In genomic region chr17:68029512-68030215, GRCh38 we compare ENCODE assay signal across 23 cellular contexts. TPM values are rescaled to one million over a fixed set of nuclear protein-coding genes. Genes with fewer than 3 reads are reported as not detected.
DNase-seq lines count a peak whose midpoint lies in the region; ATAC-seq and TF ChIP-seq lines count a peak whose summit lies in the region.
"Had no signal": no experiment of that assay in that cellular context is flagged by ENCODE, and none has a peak within 500 bp of the region (broad histone marks: within the 10 kb centered on the region; RNA-seq: fewer than 3 reads in every experiment).

No MANE protein-coding gene starts in this region.

- no peak overlapping the region for H3K4me3 Mint-ChIP-seq in WTC11
- no peak overlapping the region for H3K4me3 Mint-ChIP-seq in CD4-positive, alpha-beta memory T cell
- H3K4me3 Mint-ChIP-seq: stimulated activated naive CD8-positive, alpha-beta T cell treated with anti-CD3 and anti-CD28 coated beads, Interleukin-15, amount 100 ng/mL, for 72 hours; T-cell had no signal

- no peaks in the 10 kb centered on the region for H3K9me3 Mint-ChIP-seq in WTC11
- H3K9me3 Mint-ChIP-seq in CD4-positive, alpha-beta memory T cell: no peaks in the 10 kb centered on the region
- H3K9me3 Mint-ChIP-seq in activated naive CD4-positive, alpha-beta T cell treated with anti-CD3 and anti-CD28 coated beads, Interleukin-2, amount 50 U/mL, for 72 hours: no peaks in the 10 kb centered on the region
- H3K9me3 Mint-ChIP-seq: stimulated activated naive CD8-positive, alpha-beta T cell treated with anti-CD3 and anti-CD28 coated beads, Interleukin-15, amount 100 ng/mL, for 72 hours; T-cell had no signal

- POLR2A ChIA-PET in WTC11 (lab: Charles Lee): interaction anchor here (1.0 kb wide), 1 partner anchor 10 kb away, joined by 3 read pairs; no protein-coding TSS in a partner anchor
- POLR2A ChIA-PET in CD4-positive, alpha-beta memory T cell (lab: Charles Lee; ENCODE audit: partially characterized antibody): no interaction called here

- no peak for ATAC-seq in WTC11
- ATAC-seq in activated naive CD4-positive, alpha-beta T cell treated with anti-CD3 and anti-CD28 coated beads, Interleukin-2, amount 50 U/mL, for 72 hours: no peak
- ATAC-seq in HG02870 (IDR thresholded peaks at IDR 0.05; ENCODE audit: unreplicated experiment): no peak
- ATAC-seq: left ventricle myocardium superior; stimulated activated naive CD8-positive, alpha-beta T cell treated with anti-CD3 and anti-CD28 coated beads, Interleukin-15, amount 100 ng/mL, for 72 hours; T-cell had no signal

- no peaks in the 10 kb centered on the region for H3K27me3 ChIP-seq in CD4-positive, alpha-beta memory T cell (ENCODE audit: insufficient read depth, low read length)
- H3K27me3 ChIP-seq: esophagus muscularis mucosa, neutrophil, transverse colon had no signal

- intact Hi-C loops in CD4-positive, alpha-beta memory T cell (cut with micrococcal nuclease): no loop called here

- peaks cover 39% of the 10 kb centered on the region for H3K4me1 Mint-ChIP-seq in WTC11
- no peaks in the 10 kb centered on the region for H3K4me1 Mint-ChIP-seq in CD4-positive, alpha-beta memory T cell
- H3K4me1 Mint-ChIP-seq: stimulated activated naive CD8-positive, alpha-beta T cell treated with anti-CD3 and anti-CD28 coated beads, Interleukin-15, amount 100 ng/mL, for 72 hours; T-cell had no signal

- H3K9me3 ChIP-seq in CD4-positive, alpha-beta memory T cell (ENCODE audit: control insufficient read depth in 1 of 2, low read length in 2 of 2): no peaks in the 10 kb centered on the region
- H3K9me3 ChIP-seq: esophagus muscularis mucosa, neutrophil, transverse colon had no signal

- H3K27me3 Mint-ChIP-seq in WTC11 (ENCODE audit: low read depth): no peaks in the 10 kb centered on the region
- peaks cover 0 to 2% of the 10 kb centered on the region in 2 donors for H3K27me3 Mint-ChIP-seq in CD4-positive, alpha-beta memory T cell
- H3K27me3 Mint-ChIP-seq: stimulated activated naive CD8-positive, alpha-beta T cell treated with anti-CD3 and anti-CD28 coated beads, Interleukin-15, amount 100 ng/mL, for 72 hours; T-cell had no signal

- DNase-seq in DMS53 (lab: John Stamatoyannopoulos, UW): peak; percentile 81
- DNase-seq in HuH-7 (ENCODE audit: low spot score): peak; percentile 75
- DNase-seq in WTC11 (ENCODE audit: low spot score): no peak
- peak; percentile 51 for DNase-seq in mesenteric fat pad (ENCODE audit: low spot score)
- no peak for DNase-seq in CD4-positive, alpha-beta memory T cell
- no peak for DNase-seq in activated naive CD4-positive, alpha-beta T cell treated with anti-CD3 and anti-CD28 coated beads, Interleukin-2, amount 50 U/mL, for 72 hours (ENCODE audit: low spot score in 2 of 2)
- DNase-seq: activated CD4-positive, alpha-beta T cell treated with anti-CD3 and anti-CD28 coated beads for 48 hours; activated naive CD4-positive, alpha-beta T cell treated with anti-CD3 and anti-CD28 coated beads, Interleukin-2, amount 50 U/mL, for 16 hours; COR-L47; effector memory CD4-positive, alpha-beta T cell; KBM-7; left ventricle myocardium superior; MV-4-11; NCI-H187; NCI-H526 treated with DMSO at 0.1 percent for 48 hours; PC-9; stimulated activated CD4-positive, alpha-beta T cell treated with anti-CD3 and anti-CD28 coated beads, Interleukin-4, amount 100 ng/mL, for 1 hour; stimulated activated naive CD8-positive, alpha-beta T cell treated with anti-CD3 and anti-CD28 coated beads, Interleukin-15, amount 100 ng/mL, for 72 hours; T-cell; transverse colon had no signal

- peaks cover 2% of the 10 kb centered on the region for H3K4me1 ChIP-seq in CD4-positive, alpha-beta memory T cell (ENCODE audit: insufficient read depth, low read length)

- CTCF ChIA-PET in WTC11 (lab: Charles Lee): interaction anchor here (0.7 to 1.0 kb wide), 2 partner anchors 10 to 28 kb away, joined by 3 read pairs; no protein-coding TSS in a partner anchor
- CTCF ChIA-PET in CD4-positive, alpha-beta memory T cell (lab: Charles Lee; ENCODE audit: partially characterized antibody): interaction anchor here (1.2 kb wide), 1 partner anchor 10 kb away, joined by 3 read pairs; no protein-coding TSS in a partner anchor

- no peak overlapping the region for H3K27ac ChIP-seq in CD4-positive, alpha-beta memory T cell (ENCODE audit: low read depth, low read length)
- H3K27ac ChIP-seq: esophagus muscularis mucosa, neutrophil, PC-9, transverse colon had no signal

- H3K27ac Mint-ChIP-seq in WTC11: peak overlapping the region; percentile 27; the same call in 1 of the 2 replicates
- H3K27ac Mint-ChIP-seq in CD4-positive, alpha-beta memory T cell: no peak overlapping the region
- H3K27ac Mint-ChIP-seq in activated naive CD4-positive, alpha-beta T cell treated with anti-CD3 and anti-CD28 coated beads, Interleukin-2, amount 50 U/mL, for 72 hours: no peak overlapping the region
- H3K27ac Mint-ChIP-seq: stimulated activated naive CD8-positive, alpha-beta T cell treated with anti-CD3 and anti-CD28 coated beads, Interleukin-15, amount 100 ng/mL, for 72 hours; T-cell had no signal

- H3K36me3 ChIP-seq in CD4-positive, alpha-beta memory T cell (ENCODE audit: insufficient read depth, low read length): no peaks in the 10 kb centered on the region
- H3K36me3 ChIP-seq: esophagus muscularis mucosa, neutrophil, transverse colon had no signal

- no peak for TF ChIP-seq CTCF in WTC11 (IDR thresholded peaks at IDR 0.05)

- H3K4me3 ChIP-seq in CD4-positive, alpha-beta memory T cell (ENCODE audit: low read length in 2 of 2): no peak overlapping the region
- H3K4me3 ChIP-seq: esophagus muscularis mucosa, PC-9, transverse colon had no signal

- H3K36me3 Mint-ChIP-seq in WTC11: no peaks in the 10 kb centered on the region
- H3K36me3 Mint-ChIP-seq in CD4-positive, alpha-beta memory T cell: no peaks in the 10 kb centered on the region
- H3K36me3 Mint-ChIP-seq in activated naive CD4-positive, alpha-beta T cell treated with anti-CD3 and anti-CD28 coated beads, Interleukin-2, amount 50 U/mL, for 72 hours: no peaks in the 10 kb centered on the region
- H3K36me3 Mint-ChIP-seq: T-cell had no signal

TF ChIP-seq in WTC11, 78 proteins besides CTCF, POLR2A, EP300 and RAD21:
- no peak for TF ChIP-seq FOXP4 (CRISPR knock-in tag; IDR thresholded peaks at IDR 0.05)
- TF ChIP-seq GABPB1 (CRISPR knock-in tag; IDR thresholded peaks at IDR 0.05): peak; percentile 65

RNA-seq across cellular contexts. Expression of gene KPNA2, which starts 5.9 kb away (rescaled TPM):
- total RNA-seq in WTC11 (2021) (426 to 466 TPM (median 431 TPM) in 3 replicates), mesenteric fat pad (37.9 TPM)
- total RNA-seq in CD4-positive, alpha-beta memory T cell: 10 to 100 TPM; 12.6 to 14.7 TPM
- 10 to 100 TPM; 23.5 to 34.1 TPM for polyA plus RNA-seq in CD4-positive, alpha-beta memory T cell
- 100 to 1,000 TPM; 150 to 274 TPM for total RNA-seq in activated naive CD4-positive, alpha-beta T cell treated with anti-CD3 and anti-CD28 coated beads, Interleukin-2, amount 50 U/mL, for 72 hours

RNA-seq across cellular contexts. Expression of gene C17orf58, which starts 33.4 kb away (rescaled TPM):
- 27.4 to 29.5 TPM (median 28.2 TPM) in 3 replicates for total RNA-seq in WTC11 (2021)
- 8.8 TPM for total RNA-seq in mesenteric fat pad
- 1 to 10 TPM in 1 of 2 experiments, under 1 TPM in 1; 0.97 to 1.3 TPM for total RNA-seq in CD4-positive, alpha-beta memory T cell
- 1 to 10 TPM in 1 of 2 donors, under 1 TPM in 1; 0.58 to 1.4 TPM for polyA plus RNA-seq in CD4-positive, alpha-beta memory T cell
- 10 to 100 TPM; 12.6 to 17.6 TPM for total RNA-seq in activated naive CD4-positive, alpha-beta T cell treated with anti-CD3 and anti-CD28 coated beads, Interleukin-2, amount 50 U/mL, for 72 hours

Comparison
In these comparisons a context has a peak if more than half of its experiments do, and no peak if none do; other contexts are left out.
1. DNase-seq: peak in DMS53 (single experiment), HuH-7 (single experiment) and mesenteric fat pad (single experiment); none in WTC11 (single experiment), CD4-positive, alpha-beta memory T cell (0 of 5) and activated naive CD4-positive, alpha-beta T cell treated with anti-CD3 and anti-CD28 coated beads, Interleukin-2, amount 50 U/mL, for 72 hours (0 of 2).